27 cellular contexts compared by ENCODE assay signal in genomic region chr16:35687781-35688180, GRCh38.
"Had no signal": no experiment of that assay in that cellular context is flagged by ENCODE, and none has a peak within 500 bp of the region (broad histone marks: within the 10 kb centered on the region; RNA-seq: fewer than 3 reads in every experiment).

No MANE protein-coding gene starts in this region.

- DNase-seq: head of caudate nucleus; mesendoderm; midbrain; mucosa of descending colon; naive thymus-derived CD8-positive, alpha-beta T cell; nucleus accumbens; psoas muscle; stimulated activated CD4-positive, alpha-beta T cell treated with anti-CD3 and anti-CD28 coated beads, Interleukin-12 subunit alpha, Interleukin-12 subunit beta, amount 100 ng/mL, for 4 hours; stimulated activated CD4-positive, alpha-beta T cell treated with anti-CD3 and anti-CD28 coated beads, Interleukin-15, amount 100 ng/mL, for 24 hours; stimulated activated CD4-positive, alpha-beta T cell treated with anti-CD3 and anti-CD28 coated beads, Interleukin-2, amount 100 ng/mL, for 24 hours; stimulated activated CD4-positive, alpha-beta T cell treated with anti-CD3 and anti-CD28 coated beads, Interleukin-4, amount 100 ng/mL, for 1 hour; stimulated activated naive CD4-positive, alpha-beta T cell; trophoblast cell; upper lobe of right lung had no signal

- H3K4me3 ChIP-seq: hepatocyte, lung, mucosa of descending colon, psoas muscle, right lobe of liver, skin epidermis, suprapubic skin, thoracic aorta, tibial artery, upper lobe of right lung had no signal

- H3K9me3 ChIP-seq: right lobe of liver, thoracic aorta had no signal

- H3K4me3 Mint-ChIP-seq: naive thymus-derived CD8-positive, alpha-beta T cell; nephron; neural crest cell; stimulated activated effector memory CD8-positive, alpha-beta T cell treated with anti-CD3 and anti-CD28 coated beads, Interleukin-12 subunit alpha, Interleukin-12 subunit beta, amount 100 ng/mL, for 72 hours; stimulated activated naive CD8-positive, alpha-beta T cell treated with anti-CD3 and anti-CD28 coated beads, Interleukin-15, Interleukin-2, amounts not matched to agents 100 ng/mL and 50 ng/mL, for 24 hours had no signal

- ATAC-seq: left lobe of liver; mucosa of descending colon; naive thymus-derived CD8-positive, alpha-beta T cell; psoas muscle; right lobe of liver; stimulated activated effector memory CD8-positive, alpha-beta T cell treated with anti-CD3 and anti-CD28 coated beads, Interleukin-12 subunit alpha, Interleukin-12 subunit beta, amount 100 ng/mL, for 72 hours; upper lobe of right lung had no signal

- H3K27me3 ChIP-seq: hepatocyte, right lobe of liver, suprapubic skin, tibial artery, upper lobe of right lung had no signal

- H3K4me1 Mint-ChIP-seq: naive thymus-derived CD8-positive, alpha-beta T cell; nephron; neural crest cell; stimulated activated effector memory CD8-positive, alpha-beta T cell treated with anti-CD3 and anti-CD28 coated beads, Interleukin-12 subunit alpha, Interleukin-12 subunit beta, amount 100 ng/mL, for 72 hours had no signal

- H3K27ac Mint-ChIP-seq: naive thymus-derived CD8-positive, alpha-beta T cell; nephron; stimulated activated effector memory CD8-positive, alpha-beta T cell treated with anti-CD3 and anti-CD28 coated beads, Interleukin-12 subunit alpha, Interleukin-12 subunit beta, amount 100 ng/mL, for 72 hours; stimulated activated naive CD8-positive, alpha-beta T cell treated with anti-CD3 and anti-CD28 coated beads, Interleukin-15, Interleukin-2, amounts not matched to agents 100 ng/mL and 50 ng/mL, for 24 hours had no signal

- H3K36me3 ChIP-seq: right lobe of liver, suprapubic skin, thoracic aorta, tibial artery, upper lobe of right lung had no signal

- H3K27me3 Mint-ChIP-seq: naive thymus-derived CD8-positive, alpha-beta T cell; stimulated activated naive CD8-positive, alpha-beta T cell treated with anti-CD3 and anti-CD28 coated beads, Interleukin-15, Interleukin-2, amounts not matched to agents 100 ng/mL and 50 ng/mL, for 24 hours had no signal

- H3K4me1 ChIP-seq: parathyroid adenoma, psoas muscle, right lobe of liver, suprapubic skin, tibial artery, upper lobe of right lung had no signal

- H3K36me3 Mint-ChIP-seq: stimulated activated effector memory CD8-positive, alpha-beta T cell treated with anti-CD3 and anti-CD28 coated beads, Interleukin-12 subunit alpha, Interleukin-12 subunit beta, amount 100 ng/mL, for 72 hours had no signal

- H3K27ac ChIP-seq: hepatocyte, parathyroid adenoma, psoas muscle, right lobe of liver, skin epidermis, suprapubic skin, thoracic aorta, tibial artery, upper lobe of right lung had no signal
